Comparison of ENCODE assay signal across 25 cellular contexts in genomic region chr12:132581348-132582057, GRCh38. TPM values are rescaled to one million over a fixed set of nuclear protein-coding genes. Genes with fewer than 3 reads are reported as not detected.
A peak's percentile ranks its signal among the peaks of the same experiment; 100 is the strongest.
DNase-seq lines count a peak whose midpoint lies in the region; ATAC-seq, FAIRE-seq and TF ChIP-seq lines count a peak whose summit lies in the region.
"Had no signal": no experiment of that assay in that cellular context is flagged by ENCODE, and none has a peak within 500 bp of the region (broad histone marks: within the 10 kb centered on the region; RNA-seq: fewer than 3 reads in every experiment).

No MANE protein-coding gene starts in this region.

- in situ Hi-C loops in HepG2 (cut with HindIII; ENCODE audit: extremely low pct_ligation_motif_present, low pct_unique_long_range_greater_than_20kb): no loop called here

- H4K8ac ChIP-seq in H1 (ENCODE audit: extremely low read depth, insufficient read depth, low read length): no peak overlapping the region

- H2BK5ac ChIP-seq in H1 (ENCODE audit: low read depth, low read length): no peak overlapping the region

- intact Hi-C loops in HepG2 (cut with micrococcal nuclease; ENCODE audit: unreplicated experiment): no loop called here
- intact Hi-C loops in right lobe of liver (cut with DNase I): no loop called here

- H3K4me3 ChIP-seq in HepG2 (replicated peaks in 1 of 3; ENCODE audit: insufficient read depth in 1 of 3, low read depth in 2 of 3, low read length in 3 of 3): no peak overlapping the region
- no peak overlapping the region for H3K4me3 ChIP-seq in right lobe of liver
- H3K4me3 ChIP-seq in H1 (ENCODE audit: extremely low read depth in 1 of 4, insufficient read depth in 2 of 4, low read depth in 3 of 4, low read length in 4 of 4): peak overlapping the region in 2 of 4 experiments; percentile 10 to 59; a peak in 3 of 8 replicates
- H3K4me3 ChIP-seq in iPS-18c (ENCODE audit: insufficient read depth, low read depth, low read length): peak overlapping the region; percentile 44; the same call in 1 of the 2 replicates
- no peak overlapping the region for H3K4me3 ChIP-seq in smooth muscle cell
- H3K4me3 ChIP-seq: MG63 had no signal

- no peak overlapping the region for H2BK120ac ChIP-seq in H1 (replicated peaks; ENCODE audit: low read depth, low read length)

- H3K4ac ChIP-seq in H1 (replicated peaks; ENCODE audit: insufficient read length, low read depth, low read length): no peak overlapping the region

- H4K5ac ChIP-seq in H1 (ENCODE audit: insufficient read length, low read depth, low read length): no peak overlapping the region

- H3K18ac ChIP-seq in H1 (ENCODE audit: extremely low read depth, low read length): no peak overlapping the region

- H4K20me1 ChIP-seq in HepG2 (ENCODE audit: insufficient read depth, low read length) (no peaks in the 10 kb centered on the region), H1 (replicated peaks in 1 of 2; ENCODE audit: control insufficient read depth in 1 of 2, insufficient read depth in 2 of 2, low read length in 2 of 2) (peaks cover 15 to 23% of the 10 kb centered on the region in 2 experiments), smooth muscle cell (ENCODE audit: low read depth) (peaks cover 48% of the 10 kb centered on the region)

- CTCF ChIA-PET in HepG2 (lab: Yijun Ruan, JAX; ENCODE audit: low intra/inter-chr PET ratio, low total read pairs): no interaction called here
- CTCF ChIA-PET in H1 (lab: Charles Lee; ENCODE audit: partially characterized antibody): interaction anchor here (0.8 to 1.5 kb wide), 5 partner anchors 18 to 166 kb away, joined by 3 to 4 read pairs (median 3); no protein-coding TSS in a partner anchor

- H2BK20ac ChIP-seq in H1 (ENCODE audit: low read length): no peak overlapping the region

- peaks cover 2% of the 10 kb centered on the region; the same call in 1 of the 2 replicates for H3K79me1 ChIP-seq in H1 (ENCODE audit: low read depth, low read length)

- no peaks in the 10 kb centered on the region for H3F3A ChIP-seq in smooth muscle cell (ENCODE audit: low read depth)

- H3K56ac ChIP-seq in H1 (replicated peaks; ENCODE audit: insufficient read length, low read depth, low read length): no peak overlapping the region

- 81% methylated on average over 6 of the region's 17 CpGs for WGBS in HepG2 (ENCODE audit: low lambda C conversion rate)
- WGBS in right lobe of liver (ENCODE audit: insufficient coverage, low coverage, low lambda C conversion rate, missing lambda C conversion rate): 50% methylated on average over 2 of the region's 17 CpGs
- 64% methylated on average over 6 of the region's 17 CpGs; no CpG with 5 or more reads in 1 of the 2 experiments for WGBS in H1 (ENCODE audit: extremely low coverage in 1 of 2, insufficient coverage in 1 of 2, insufficient read length in 1 of 2, insufficient replicate concordance in 2 of 2, low coverage in 1 of 2, low lambda C conversion rate in 2 of 2, missing lambda C conversion rate in 1 of 2), 2 experiments
- 72% methylated on average over 16 of the region's 17 CpGs for WGBS in smooth muscle cell (ENCODE audit: low lambda C conversion rate)

- FAIRE-seq in HepG2 (lab: Jason Lieb, UNC) (no peak), H1 (lab: Jason Lieb, UNC) (no peak)
- FAIRE-seq: A204.1 had no signal

- H3K27me3 ChIP-seq in HepG2 (ENCODE audit: control insufficient read depth in 1 of 2, insufficient read depth in 2 of 2, low read length in 2 of 2) (no peaks in the 10 kb centered on the region), right lobe of liver (no peaks in the 10 kb centered on the region), H1 (replicated peaks in 1 of 4; ENCODE audit: control insufficient read depth in 3 of 4, extremely low read depth in 1 of 4, insufficient read depth in 3 of 4, low read length in 3 of 4) (peaks cover 17 to 43% (median 33%) of the 10 kb centered on the region in 4 experiments), smooth muscle cell (ENCODE audit: low read depth) (peaks cover 50% of the 10 kb centered on the region)
- H3K27me3 ChIP-seq: MG63 had no signal

- 0 out of 2 replicates have a peak overlapping the region, but pooled peaks have one; percentile 39 for H2AK5ac ChIP-seq in H1 (ENCODE audit: low read depth, low read length)

- H3K14ac ChIP-seq in H1 (ENCODE audit: insufficient read length): no peak overlapping the region

- H3K36me3 ChIP-seq in HepG2 (replicated peaks in 1 of 2; ENCODE audit: control insufficient read depth in 1 of 2, insufficient read depth in 2 of 2, low read length in 2 of 2) (peaks cover 3 to 7% of the 10 kb centered on the region in 2 experiments; a peak in 2 of 5 replicates), right lobe of liver (peaks cover 0 to 9% (median 0%) of the 10 kb centered on the region in 4 donors), H1 (ENCODE audit: control insufficient read depth in 2 of 4, insufficient read depth in 4 of 4, low read length in 3 of 4) (peaks cover 2 to 14% (median 8%) of the 10 kb centered on the region in 4 experiments; a peak in 7 of 8 replicates), smooth muscle cell (ENCODE audit: low read depth) (no peaks in the 10 kb centered on the region)

- no peaks in the 10 kb centered on the region for H3K9me3 ChIP-seq in HepG2 (ENCODE audit: low read length)
- no peaks in the 10 kb centered on the region for H3K9me3 ChIP-seq in right lobe of liver
- H3K9me3 ChIP-seq in H1 (ENCODE audit: insufficient read depth in 2 of 2, low read depth in 1 of 2, low read length in 1 of 2): no peaks in the 10 kb centered on the region
- no peaks in the 10 kb centered on the region for H3K9me3 ChIP-seq in iPS-18c (ENCODE audit: control insufficient read depth, insufficient read depth, low read length)
- H3K9me3 ChIP-seq in smooth muscle cell (replicated peaks; ENCODE audit: low read depth): no peaks in the 10 kb centered on the region
- H3K9me3 ChIP-seq: MG63 had no signal

- BruUV-seq in HepG2 (replicated peaks; lab: Mats Ljungman, UMichigan): no TSS peak

- no peak overlapping the region for H3K9ac ChIP-seq in HepG2 (ENCODE audit: insufficient read depth, low read depth, low read length)
- H3K9ac ChIP-seq in H1 (replicated peaks in 1 of 4; ENCODE audit: extremely low read depth in 1 of 4, low read depth in 3 of 4, low read length in 3 of 4): no peak overlapping the region
- no peak overlapping the region for H3K9ac ChIP-seq in smooth muscle cell (ENCODE audit: low read depth)

- H3K4me1 ChIP-seq in HepG2 (ENCODE audit: insufficient read depth, low read length): no peaks in the 10 kb centered on the region
- no peaks in the 10 kb centered on the region for H3K4me1 ChIP-seq in right lobe of liver
- peaks cover 0 to 6% (median 5%) of the 10 kb centered on the region in 4 experiments; a peak in 2 of 7 replicates for H3K4me1 ChIP-seq in H1 (replicated peaks in 1 of 4; ENCODE audit: control insufficient read depth in 3 of 4, insufficient read depth in 4 of 4, low read length in 3 of 4)
- H3K4me1 ChIP-seq in smooth muscle cell (ENCODE audit: low read depth): peaks cover 16% of the 10 kb centered on the region

- ATAC-seq in HepG2 (no peak), right lobe of liver (no peak)
- ATAC-seq: SK-N-SH treated with all-trans-retinoic acid at 6 μM for 48 hours had no signal

- no peak overlapping the region for H2BK12ac ChIP-seq in H1 (ENCODE audit: low read depth, low read length)

- H3K27ac ChIP-seq in HepG2 (ENCODE audit: extremely low read length, insufficient read depth, low read length): no peak overlapping the region
- H3K27ac ChIP-seq in right lobe of liver: no peak overlapping the region
- H3K27ac ChIP-seq in H1 (ENCODE audit: low read depth, low read length): no peak overlapping the region
- H3K27ac ChIP-seq in smooth muscle cell (ENCODE audit: low read depth): no peak overlapping the region
- H3K27ac ChIP-seq: C4-2B, RWPE1 had no signal

- no peak overlapping the region for H2BK15ac ChIP-seq in H1 (ENCODE audit: low read length)

- no peak for DNase-seq in HepG2 (ENCODE audit: low spot score)
- no peak for DNase-seq in right lobe of liver
- no peak for DNase-seq in H1 (ENCODE audit: low read depth in 1 of 2, low spot score in 2 of 2)
- no peak for DNase-seq in NK-92 (lab: John Stamatoyannopoulos, UW; ENCODE audit: unreplicated experiment)
- DNase-seq in smooth muscle cell (lab: John Stamatoyannopoulos, UW; ENCODE audit: unreplicated experiment): no peak
- no peak for DNase-seq in D341Med (ENCODE audit: low spot score)
- no peak for DNase-seq in NCI-H774 (lab: John Stamatoyannopoulos, UW)
- DNase-seq: Calu3; CD8-positive, alpha-beta memory T cell; EL; GOT3; MG63; NCI-H1048; NCI-H1436; NCI-H1930; NCI-H2227 treated with DMSO at 0.1 percent for 48 hours; NCI-H510A; NK-92 treated with Interleukin-12 subunit alpha and Interleukin-12 subunit beta, amount 100 ng/mL, for 24 hours; SIG-M5 had no signal

- H4K91ac ChIP-seq in H1 (replicated peaks; ENCODE audit: insufficient read length, low read length): no peak overlapping the region

- TF ChIP-seq RAD21 in HepG2 (CRISPR knock-in tag; IDR thresholded peaks at IDR 0.05) (no peak), H1 (IDR thresholded peaks at IDR 0.05 in 1 of 2, conservative IDR thresholded peaks at IDR 0.05 in 1 of 2; ENCODE audit: low read depth in 2 of 2, low read length in 2 of 2) (no peak)

- no peaks in the 10 kb centered on the region for H3K79me2 ChIP-seq in HepG2 (ENCODE audit: insufficient read depth, low read length)
- H3K79me2 ChIP-seq in H1 (ENCODE audit: control insufficient read depth in 1 of 2, insufficient read depth in 2 of 2, low read length in 2 of 2): no peaks in the 10 kb centered on the region
- H3K79me2 ChIP-seq in smooth muscle cell (ENCODE audit: low read depth): no peaks in the 10 kb centered on the region

- peaks cover 18% of the 10 kb centered on the region; the same call in 1 of the 2 replicates for H3K23me2 ChIP-seq in H1 (ENCODE audit: low read depth, low read length)

- H2AFZ ChIP-seq in HepG2 (ENCODE audit: low read length) (no peak overlapping the region), H1 (ENCODE audit: low read length) (no peak overlapping the region), smooth muscle cell (ENCODE audit: low read depth) (no peak overlapping the region)

- H3K23ac ChIP-seq in H1 (ENCODE audit: insufficient read length): no peak overlapping the region

- TF ChIP-seq CTCF in HepG2 (CRISPR knock-in tag; IDR thresholded peaks at IDR 0.05): no peak
- TF ChIP-seq CTCF in right lobe of liver (IDR thresholded peaks at IDR 0.05): no peak
- TF ChIP-seq CTCF in H1 (IDR thresholded peaks at IDR 0.05; ENCODE audit: control extremely low read depth in 1 of 3, insufficient read depth in 1 of 3, low read depth in 1 of 3, low read length in 3 of 3): no peak
- TF ChIP-seq CTCF in smooth muscle cell (IDR thresholded peaks at IDR 0.05; ENCODE audit: borderline replicate concordance, insufficient read depth, poor library complexity, severe bottlenecking): no peak

- TF ChIP-seq POLR2A in HepG2 (IDR thresholded peaks at IDR 0.05; ENCODE audit: insufficient read depth in 1 of 2, low read depth in 2 of 2, low read length in 2 of 2) (no peak), right lobe of liver (IDR thresholded peaks at IDR 0.05) (no peak), H1 (IDR thresholded peaks at IDR 0.05; ENCODE audit: control extremely low read depth in 1 of 2, low read depth in 2 of 2, low read length in 2 of 2) (no peak)

- TF ChIP-seq EP300 in HepG2 (IDR thresholded peaks at IDR 0.05; ENCODE audit: low read depth in 2 of 2, low read length in 2 of 2): no peak
- TF ChIP-seq EP300 in HepG2 (CRISPR knock-in tag; IDR thresholded peaks at IDR 0.05; ENCODE audit: borderline replicate concordance): no peak
- TF ChIP-seq EP300 in H1 (IDR thresholded peaks at IDR 0.05; ENCODE audit: borderline replicate concordance in 1 of 2, low read depth in 2 of 2, low read length in 2 of 2): no peak

- POLR2A ChIA-PET in HepG2 (lab: Yijun Ruan, JAX) (no interaction called here), H1 (lab: Charles Lee; ENCODE audit: partially characterized antibody) (interaction anchor here (1.1 to 6.6 kb wide), 9 partner anchors 11 to 151 kb away, joined by 3 to 60 read pairs (median 13); partner anchors contain the start of genes LRCOL1 and P2RX2)

- H3K4me2 ChIP-seq in HepG2 (ENCODE audit: low read depth, low read length) (no peak overlapping the region), H1 (ENCODE audit: insufficient read depth in 1 of 2, low read depth in 2 of 2, low read length in 2 of 2) (peak overlapping the region; percentile 63 to 67), smooth muscle cell (no peak overlapping the region)

RNA-seq across cellular contexts. Expression of gene LRCOL1, which starts 28.9 kb away (rescaled TPM):
- total RNA-seq in HepG2 (2016; rRNA removed; fragmentation: Illumina TruSeq; extraction: Trizol): not detected in 2 replicates
- not detected in 2 replicates for total RNA-seq in HepG2 (2016; cell fraction: cytosol; rRNA removed; fragmentation: Illumina TruSeq; extraction: Trizol; ENCODE audit: low read depth)
- not detected in 2 replicates for total RNA-seq in HepG2 (2016; cell fraction: insoluble cytoplasmic fraction; rRNA removed; fragmentation: Illumina TruSeq; extraction: Trizol)
- total RNA-seq in HepG2 (2016; cell fraction: membrane; rRNA removed; fragmentation: Illumina TruSeq; extraction: Trizol): not detected in 2 replicates
- total RNA-seq in HepG2 (2016; cell fraction: nucleus; rRNA removed; fragmentation: Illumina TruSeq; extraction: Trizol): not detected in 2 replicates
- 0.14 TPM in 1 of 2 replicates, not detected in the other for polyA plus RNA-seq in HepG2 (2011; rRNA removed)
- 0.05 and 0.09 TPM in 2 replicates for polyA plus RNA-seq in HepG2 (2011; cell fraction: cytosol; rRNA removed)
- 0.57 TPM in 1 of 2 replicates, not detected in the other for polyA plus RNA-seq in HepG2 (2011; cell fraction: nucleus; rRNA removed)
- polyA plus RNA-seq in HepG2 (2012): not detected in 2 replicates
- not detected in 2 replicates for polyA plus RNA-seq in HepG2 (2016; cell fraction: cytosol; fragmentation: Illumina TruSeq; extraction: Trizol; ENCODE audit: low read depth)
- polyA plus RNA-seq in HepG2 (2016; cell fraction: insoluble cytoplasmic fraction; fragmentation: Illumina TruSeq; extraction: Trizol; ENCODE audit: low read depth): not detected in 2 replicates
- not detected in 2 replicates for polyA plus RNA-seq in HepG2 (2016; cell fraction: membrane; fragmentation: Illumina TruSeq; extraction: Trizol; ENCODE audit: low read depth)
- polyA plus RNA-seq in HepG2 (2016; cell fraction: nucleus; fragmentation: Illumina TruSeq; extraction: Trizol; ENCODE audit: insufficient read depth, low read depth): not detected in 2 replicates
- not detected in 2 replicates for polyA minus RNA-seq in HepG2 (2011; rRNA and poly(A)+ RNA removed; ENCODE audit: low replicate concordance)
- not detected in 2 replicates for polyA minus RNA-seq in HepG2 (2011; cell fraction: cytosol; rRNA and poly(A)+ RNA removed)
- polyA minus RNA-seq in HepG2 (2011; cell fraction: nucleus; rRNA and poly(A)+ RNA removed): not detected in 2 replicates
- 10 to 100 TPM in 1 of 6 experiments, 1 to 10 TPM in 4, under 1 TPM in 1; 0.61 to 13.1 (median 6.8) TPM for total RNA-seq in right lobe of liver
- total RNA-seq in H1 (2021; fragmentation: NEBNext Ultra II Directional; extraction: Animal tissue kit (Norgen Biotek cat#: 25700)): not detected in 2 replicates
- polyA plus RNA-seq in H1 (2011; rRNA removed): 0.42 TPM in 1 of 2 replicates, not detected in the other
- 0.18 TPM for polyA plus RNA-seq in H1 (2011; cell fraction: cytosol; rRNA removed)
- polyA plus RNA-seq in H1 (2011; cell fraction: nucleus; rRNA removed): 1.6 TPM
- polyA plus RNA-seq in H1 (2012, experiment 1 of 2): not detected in 4 replicates
- polyA plus RNA-seq in H1 (2012, experiment 2 of 2): not detected
- polyA plus RNA-seq in H1 (2013, experiment 1 of 2): not detected
- polyA plus RNA-seq in H1 (2013, experiment 2 of 2): 0.09 TPM
- polyA minus RNA-seq in H1 (2011; rRNA and poly(A)+ RNA removed): not detected in 2 replicates
- not detected for polyA minus RNA-seq in H1 (2011; cell fraction: cytosol; rRNA and poly(A)+ RNA removed)
- polyA minus RNA-seq in H1 (2011; cell fraction: nucleus; rRNA and poly(A)+ RNA removed): not detected
- not detected in 2 replicates for total RNA-seq in smooth muscle cell
- not detected in 2 replicates for polyA plus RNA-seq in smooth muscle cell
- total RNA-seq: Calu3; CD8-positive, alpha-beta memory T cell; LHCN-M2 had no signal
- polyA plus RNA-seq: CD8-positive, alpha-beta memory T cell had no signal

RNA-seq across cellular contexts. Expression of gene P2RX2, which starts 37.1 kb away (rescaled TPM):
- total RNA-seq in HepG2 (2016; rRNA removed; fragmentation: Illumina TruSeq; extraction: Trizol) (not detected in 2 replicates), right lobe of liver (not detected), smooth muscle cell (not detected in 2 replicates)
- total RNA-seq in HepG2 (2016; cell fraction: cytosol; rRNA removed; fragmentation: Illumina TruSeq; extraction: Trizol; ENCODE audit: low read depth): not detected in 2 replicates
- total RNA-seq in HepG2 (2016; cell fraction: insoluble cytoplasmic fraction; rRNA removed; fragmentation: Illumina TruSeq; extraction: Trizol): not detected in 2 replicates
- not detected in 2 replicates for total RNA-seq in HepG2 (2016; cell fraction: membrane; rRNA removed; fragmentation: Illumina TruSeq; extraction: Trizol)
- total RNA-seq in HepG2 (2016; cell fraction: nucleus; rRNA removed; fragmentation: Illumina TruSeq; extraction: Trizol): not detected in 2 replicates
- polyA plus RNA-seq in HepG2 (2011; rRNA removed) (not detected in 2 replicates), H1 (2011; rRNA removed) (2.2 and 6.3 TPM in 2 replicates), smooth muscle cell (not detected in 2 replicates)
- polyA plus RNA-seq in HepG2 (2011; cell fraction: cytosol; rRNA removed): not detected in 2 replicates
- not detected in 2 replicates for polyA plus RNA-seq in HepG2 (2011; cell fraction: nucleus; rRNA removed)
- polyA plus RNA-seq in HepG2 (2012): not detected in 2 replicates
- polyA plus RNA-seq in HepG2 (2016; cell fraction: cytosol; fragmentation: Illumina TruSeq; extraction: Trizol; ENCODE audit: low read depth): not detected in 2 replicates
- not detected in 2 replicates for polyA plus RNA-seq in HepG2 (2016; cell fraction: insoluble cytoplasmic fraction; fragmentation: Illumina TruSeq; extraction: Trizol; ENCODE audit: low read depth)
- not detected in 2 replicates for polyA plus RNA-seq in HepG2 (2016; cell fraction: membrane; fragmentation: Illumina TruSeq; extraction: Trizol; ENCODE audit: low read depth)
- not detected in 2 replicates for polyA plus RNA-seq in HepG2 (2016; cell fraction: nucleus; fragmentation: Illumina TruSeq; extraction: Trizol; ENCODE audit: insufficient read depth, low read depth)
- polyA minus RNA-seq in HepG2 (2011; rRNA and poly(A)+ RNA removed; ENCODE audit: low replicate concordance): not detected in 2 replicates
- not detected in 2 replicates for polyA minus RNA-seq in HepG2 (2011; cell fraction: cytosol; rRNA and poly(A)+ RNA removed)
- not detected in 2 replicates for polyA minus RNA-seq in HepG2 (2011; cell fraction: nucleus; rRNA and poly(A)+ RNA removed)
- 0.84 and 1.5 TPM in 2 replicates for total RNA-seq in H1 (2021; fragmentation: NEBNext Ultra II Directional; extraction: Animal tissue kit (Norgen Biotek cat#: 25700))
- 4.0 TPM for polyA plus RNA-seq in H1 (2011; cell fraction: cytosol; rRNA removed)
- polyA plus RNA-seq in H1 (2011; cell fraction: nucleus; rRNA removed): 40.4 TPM
- 2.0 to 3.0 TPM (median 2.5 TPM) in 4 replicates for polyA plus RNA-seq in H1 (2012, experiment 1 of 2)
- 1.5 TPM for polyA plus RNA-seq in H1 (2012, experiment 2 of 2)
- polyA plus RNA-seq in H1 (2013, experiment 1 of 2): 1.9 TPM
- 1.7 TPM for polyA plus RNA-seq in H1 (2013, experiment 2 of 2)
- 0.50 and 0.54 TPM in 2 replicates for polyA minus RNA-seq in H1 (2011; rRNA and poly(A)+ RNA removed)
- polyA minus RNA-seq in H1 (2011; cell fraction: cytosol; rRNA and poly(A)+ RNA removed): 0.59 TPM
- 2.2 TPM for polyA minus RNA-seq in H1 (2011; cell fraction: nucleus; rRNA and poly(A)+ RNA removed)
- total RNA-seq: Calu3; CD8-positive, alpha-beta memory T cell; LHCN-M2 had no signal
- polyA plus RNA-seq: CD8-positive, alpha-beta memory T cell had no signal

Comparison
In these comparisons a context has a peak if more than half of its experiments do, and no peak if none do; other contexts are left out.
1. H3K4me2 ChIP-seq: peak in H1 (2 of 2); none in HepG2 (single experiment) and smooth muscle cell (single experiment).